Comparison of ENCODE assay signal across 1 cellular context in genomic region chr15:88638626-88639372, GRCh38.
A peak's percentile ranks its signal among the peaks of the same experiment; 100 is the strongest.
TF ChIP-seq lines count a peak whose summit lies in the region.

Gene ISG20, plus strand, starts transcription at chr15:88639016. Its CDS starts 351 bp downstream, at chr15:88639367.

TF ChIP-seq in K562, 482 proteins besides CTCF, POLR2A, EP300 and RAD21 (continued from another document and continues in another):
- TF ChIP-seq ZC3H11A (IDR thresholded peaks at IDR 0.05; ENCODE audit: low read depth, low read length) (no peak), SLC30A9 (CRISPR knock-in tag; IDR thresholded peaks at IDR 0.05) (no peak), RBFOX2 (IDR thresholded peaks at IDR 0.05; ENCODE audit: low read depth, low read length) (peak; percentile 90), CREB1 (IDR thresholded peaks at IDR 0.05) (peak; percentile 92), CREB1 (CRISPR knock-in tag; IDR thresholded peaks at IDR 0.05) (peak; percentile 92), CREB5 (CRISPR knock-in tag; IDR thresholded peaks at IDR 0.05) (no peak), ZNF143 (CRISPR knock-in tag; IDR thresholded peaks at IDR 0.05) (0 out of 2 replicates have a peak, but pooled peaks have one; percentile 53), CTBP1 (IDR thresholded peaks at IDR 0.05; ENCODE audit: borderline replicate concordance) (peak; percentile 99), ZNF512 (tag; IDR thresholded peaks at IDR 0.05) (no peak), ZNF780A (CRISPR knock-in tag; IDR thresholded peaks at IDR 0.05) (no peak), NCOA1 (IDR thresholded peaks at IDR 0.05; ENCODE audit: low read depth) (peak; percentile 61; the same call in 1 of the 2 replicates), ADNP (tag; IDR thresholded peaks at IDR 0.05) (no peak), CHD2 (IDR thresholded peaks at IDR 0.05; ENCODE audit: low read depth, low read length) (no peak), KLF6 (CRISPR knock-in tag; IDR thresholded peaks at IDR 0.05; ENCODE audit: borderline replicate concordance) (no peak), RFX1 (IDR thresholded peaks at IDR 0.05) (peak; percentile 76), BACH1 (tag; IDR thresholded peaks at IDR 0.05) (peak; percentile 43; the same call in 1 of the 2 replicates), PCBP2 (IDR thresholded peaks at IDR 0.05; ENCODE audit: low read depth, low read length, poor library complexity, severe bottlenecking) (no peak), ATF3 (IDR thresholded peaks at IDR 0.05) (peak; percentile 99), ATF3 (CRISPR knock-in tag; conservative IDR thresholded peaks at IDR 0.05) (peak; percentile 99), ELF1 (tag; IDR thresholded peaks at IDR 0.05) (peak; percentile 5), KDM1A (IDR thresholded peaks at IDR 0.05) (peak; percentile 21 to 81; a peak in 3 of 4 replicates), ZNF644 (tag; IDR thresholded peaks at IDR 0.05; ENCODE audit: low read depth) (peak; percentile 54; the same call in 1 of the 2 replicates), TBL1XR1 (IDR thresholded peaks at IDR 0.05; ENCODE audit: low read length in 2 of 2) (peak in 1 of 2 experiments; percentile 40; a peak in 1 of 4 replicates), BCLAF1 (IDR thresholded peaks at IDR 0.05; ENCODE audit: borderline replicate concordance in 1 of 2, control insufficient read depth in 1 of 2, low read depth in 2 of 2, low read length in 1 of 2) (peak; percentile 36 to 48; a peak in 2 of 4 replicates), E2F4 (CRISPR knock-in tag; IDR thresholded peaks at IDR 0.05; ENCODE audit: low read depth) (0 out of 2 replicates have a peak, but pooled peaks have one; percentile 62), SP2 (IDR thresholded peaks at IDR 0.05; ENCODE audit: extremely low read depth, low read depth, low read length, poor library complexity, severe bottlenecking) (no peak), MTA1 (IDR thresholded peaks at IDR 0.05; ENCODE audit: borderline replicate concordance) (no peak), U2AF2 (optimal IDR thresholded peaks at IDR 0.05; ENCODE audit: low read depth, low read length) (no peak), ETV1 (tag; conservative IDR thresholded peaks at IDR 0.05; ENCODE audit: low read depth) (peak; percentile 98), HCFC1 (IDR thresholded peaks at IDR 0.05; ENCODE audit: low read depth, low read length) (peak; percentile 65), TBP (optimal IDR thresholded peaks at IDR 0.05; ENCODE audit: low read depth, low read length) (peak; percentile 60), TCFL5 (CRISPR knock-in tag; conservative IDR thresholded peaks at IDR 0.05) (no peak), NR2C1 (IDR thresholded peaks at IDR 0.05) (no peak), NR2C1 (tag; IDR thresholded peaks at IDR 0.05) (no peak; the same call in 1 of the 2 replicates), MEIS2 (IDR thresholded peaks at IDR 0.05; ENCODE audit: partially characterized antibody) (peak; percentile 52), TCF7L2 (IDR thresholded peaks at IDR 0.05; ENCODE audit: low read depth, low read length) (peak; percentile 74), PRDM10 (IDR thresholded peaks at IDR 0.05; ENCODE audit: partially characterized antibody) (peak; percentile 99), ZNF592 (IDR thresholded peaks at IDR 0.05) (peak; percentile 46; the same call in 1 of the 2 replicates), NR1H2 (CRISPR knock-in tag; IDR thresholded peaks at IDR 0.05) (no peak), BHLHE40 (IDR thresholded peaks at IDR 0.05; ENCODE audit: low read length) (peak; percentile 98), EWSR1 (IDR thresholded peaks at IDR 0.05; ENCODE audit: borderline replicate concordance, low read depth, partially characterized antibody) (no peak), HDAC1 (IDR thresholded peaks at IDR 0.05) (peak in 1 of 2 experiments; percentile 93; a peak in 2 of 4 replicates), FUS (optimal IDR thresholded peaks at IDR 0.05; ENCODE audit: low read depth, low read length) (no peak), LCOR (CRISPR knock-in tag; IDR thresholded peaks at IDR 0.05) (peak; percentile 91), CREB3L1 (IDR thresholded peaks at IDR 0.05; ENCODE audit: borderline replicate concordance, low read depth) (0 out of 2 replicates have a peak, but pooled peaks have one; percentile 45), ETV5 (CRISPR knock-in tag; IDR thresholded peaks at IDR 0.05; ENCODE audit: low read depth) (peak; percentile 98), NCOA2 (IDR thresholded peaks at IDR 0.05; ENCODE audit: partially characterized antibody in 2 of 2) (no peak), HNRNPH1 (optimal IDR thresholded peaks at IDR 0.05; ENCODE audit: low read depth, low read length) (no peak)
